Comparison of ENCODE assay signal across 15 cellular contexts in genomic region chr15:66936864-66937245, GRCh38.
DNase-seq lines count a peak whose midpoint lies in the region; ATAC-seq, FAIRE-seq and TF ChIP-seq lines count a peak whose summit lies in the region.
"Had no signal": no experiment of that assay in that cellular context is flagged by ENCODE, and none has a peak within 500 bp of the region (broad histone marks: within the 10 kb centered on the region; RNA-seq: fewer than 3 reads in every experiment).

No MANE protein-coding gene starts in this region.

- H3K79me1 ChIP-seq in neuronal stem cell (ENCODE audit: low read depth, low read length) = no peaks in the 10 kb centered on the region

- no peaks in the 10 kb centered on the region for H3K79me2 ChIP-seq in mammary epithelial cell (ENCODE audit: insufficient read depth, low read length)

- no peak overlapping the region for H2AFZ ChIP-seq in mammary epithelial cell (ENCODE audit: low read depth, low read length)
- H2AFZ ChIP-seq in neuronal stem cell (ENCODE audit: low read length) = no peak overlapping the region

- H3K36me3 ChIP-seq in breast epithelium = no peaks in the 10 kb centered on the region
- no peaks in the 10 kb centered on the region for H3K36me3 ChIP-seq in mammary epithelial cell (ENCODE audit: insufficient read depth, low read length)
- peaks cover 0 to 3% of the 10 kb centered on the region in 2 donors for H3K36me3 ChIP-seq in neuronal stem cell (replicated peaks in 1 of 2; ENCODE audit: control insufficient read depth in 2 of 2, insufficient read depth in 2 of 2, low read length in 2 of 2)
- no peaks in the 10 kb centered on the region for H3K36me3 ChIP-seq in upper lobe of right lung
- H3K36me3 ChIP-seq: transverse colon had no signal

- no peak for FAIRE-seq in GM12891 (lab: Jason Lieb, UNC)
- FAIRE-seq: A549, bronchial epithelial cell had no signal

- dilution Hi-C loops in mammary epithelial cell (cut with HindIII; ENCODE audit: low sequenced_read_pairs) = no loop called here

- no peak overlapping the region for H4K91ac ChIP-seq in neuronal stem cell (ENCODE audit: low read depth, low read length, poor library complexity)

- H2BK120ac ChIP-seq in neuronal stem cell (ENCODE audit: low read depth, low read length) = no peak overlapping the region

- no peak overlapping the region for H3K9ac ChIP-seq in mammary epithelial cell (ENCODE audit: insufficient read depth, low read length)
- H3K9ac ChIP-seq in neuronal stem cell (ENCODE audit: low read depth, low read length, poor library complexity) = no peak overlapping the region

- H3K4me1 ChIP-seq in breast epithelium = peaks cover 0 to 7% of the 10 kb centered on the region in 2 donors
- H3K4me1 ChIP-seq in mammary epithelial cell (ENCODE audit: insufficient read depth, low read length) = peaks cover 13% of the 10 kb centered on the region
- H3K4me1 ChIP-seq in neuronal stem cell (ENCODE audit: control insufficient read depth in 2 of 2, insufficient read depth in 1 of 2, low read depth in 1 of 2, low read length in 2 of 2) = peaks cover 7 to 8% of the 10 kb centered on the region in 2 donors
- H3K4me1 ChIP-seq in upper lobe of right lung = peaks cover 14% of the 10 kb centered on the region

- no peak overlapping the region for H2AK5ac ChIP-seq in neuronal stem cell (ENCODE audit: low read depth, low read length)

- no peak for TF ChIP-seq POLR2A in breast epithelium (IDR thresholded peaks at IDR 0.05)
- no peak for TF ChIP-seq POLR2A in GM18505 (IDR thresholded peaks at IDR 0.05; ENCODE audit: borderline replicate concordance, extremely low read depth, insufficient read depth, insufficient read length)
- no peak for TF ChIP-seq POLR2A in GM12891 (IDR thresholded peaks at IDR 0.05; ENCODE audit: low read depth, low read length)

- WGBS in mammary epithelial cell (ENCODE audit: low coverage, missing lambda C conversion rate) = 78% methylated on average over 7 of the region's 7 CpGs
- WGBS in neuronal stem cell (ENCODE audit: extremely low coverage in 2 of 2, insufficient read length in 2 of 2, insufficient replicate concordance in 1 of 2), 2 donors = no CpG with 5 or more reads among the region's 7 CpGs

- H4K8ac ChIP-seq in neuronal stem cell (ENCODE audit: low read depth, low read length) = no peak overlapping the region

- no peak overlapping the region for H3K23ac ChIP-seq in neuronal stem cell (ENCODE audit: low read depth, low read length, poor library complexity)

- H3K14ac ChIP-seq in neuronal stem cell (ENCODE audit: low read length) = no peak overlapping the region

- H3K4me3 ChIP-seq in breast epithelium (peak overlapping the region; percentile 42 to 65 (median 44)), mammary epithelial cell (replicated peaks in 1 of 3; ENCODE audit: insufficient read depth in 1 of 3, low read depth in 2 of 3, low read length in 3 of 3) (no peak overlapping the region), fibroblast of the aortic adventitia (ENCODE audit: low read depth, low read length) (peak overlapping the region; percentile 62), neuronal stem cell (ENCODE audit: low read length in 2 of 2) (no peak overlapping the region), upper lobe of right lung (peak overlapping the region; percentile 42)
- H3K4me3 ChIP-seq: A549 had no signal

- no TSS peak for BruUV-seq in mammary epithelial cell (replicated peaks; lab: Mats Ljungman, UMichigan)

- H3K18ac ChIP-seq in neuronal stem cell (ENCODE audit: low read length) = peak overlapping the region; percentile 11

- DNase-seq in breast epithelium (ENCODE audit: low spot score in 2 of 2) (no peak), mammary epithelial cell (no peak), fibroblast of the aortic adventitia (ENCODE audit: low read depth) (peak; percentile 66), neuronal stem cell (ENCODE audit: low spot score) (no peak), upper lobe of right lung (no peak), GM12891 (ENCODE audit: insufficient read length, low spot score) (no peak)
- DNase-seq: activated CD4-positive, alpha-beta T cell treated with anti-CD3 and anti-CD28 coated beads, Interleukin-2, amount 50 U/mL, for 48 hours; NCI-H1417; PC-3; T-helper 17 cell; transverse colon had no signal

- H3K27me3 ChIP-seq in breast epithelium (no peaks in the 10 kb centered on the region), mammary epithelial cell (ENCODE audit: insufficient read depth, low read length) (no peaks in the 10 kb centered on the region), neuronal stem cell (ENCODE audit: control insufficient read depth in 3 of 3, insufficient read depth in 3 of 3, low read depth in 1 of 3, low read length in 3 of 3) (peaks cover 0 to 9% (median 2%) of the 10 kb centered on the region in 3 experiments), upper lobe of right lung (no peaks in the 10 kb centered on the region)
- H3K27me3 ChIP-seq: transverse colon had no signal

- intact Hi-C loops in breast epithelium (cut with DNase I; ENCODE audit: low total_unique reads) = no loop called here
- intact Hi-C loops in mammary epithelial cell (cut with micrococcal nuclease) = no loop called here
- intact Hi-C loops in upper lobe of right lung (cut with DNase I) = no loop called here

- H4K20me1 ChIP-seq in mammary epithelial cell (ENCODE audit: insufficient read depth, low read length) = no peaks in the 10 kb centered on the region

- H3K4ac ChIP-seq in neuronal stem cell (ENCODE audit: low read length) = no peak overlapping the region

- no peak overlapping the region for H2BK12ac ChIP-seq in neuronal stem cell (ENCODE audit: low read length)

- ATAC-seq in upper lobe of right lung (no peak), GM18505 (IDR thresholded peaks at IDR 0.05; ENCODE audit: unreplicated experiment) (no peak), GM21786 (IDR thresholded peaks at IDR 0.05; ENCODE audit: unreplicated experiment) (no peak)
- ATAC-seq: A549, PC-3, T-helper 17 cell had no signal

- TF ChIP-seq CTCF in breast epithelium (IDR thresholded peaks at IDR 0.05) (no peak), mammary epithelial cell (conservative IDR thresholded peaks at IDR 0.05 in 1 of 2, IDR thresholded peaks at IDR 0.05 in 1 of 2; ENCODE audit: extremely low read depth in 1 of 2, insufficient read depth in 1 of 2, low read depth in 1 of 2, low read length in 2 of 2) (no peak), fibroblast of the aortic adventitia (IDR thresholded peaks at IDR 0.05; ENCODE audit: insufficient read depth, low read length) (no peak), upper lobe of right lung (IDR thresholded peaks at IDR 0.05) (no peak)

- CTCF ChIA-PET in mammary epithelial cell (lab: Charles Lee; ENCODE audit: low non-redundant PET) = no interaction called here

- H3K4me2 ChIP-seq in mammary epithelial cell (ENCODE audit: insufficient read depth, low read depth, low read length) = no peak overlapping the region
- no peak overlapping the region for H3K4me2 ChIP-seq in neuronal stem cell (ENCODE audit: insufficient read depth, low read length, poor library complexity, severe bottlenecking)
- H3K4me2 ChIP-seq: A549 had no signal

- H3K9me3 ChIP-seq in breast epithelium (no peaks in the 10 kb centered on the region), mammary epithelial cell (replicated peaks; ENCODE audit: insufficient read depth, low read length) (peaks cover 9% of the 10 kb centered on the region), neuronal stem cell (replicated peaks in 1 of 2; ENCODE audit: control insufficient read depth in 2 of 2, insufficient read depth in 1 of 2, low read depth in 1 of 2, low read length in 2 of 2) (peaks cover 2 to 18% of the 10 kb centered on the region in 2 donors), upper lobe of right lung (no peaks in the 10 kb centered on the region)
- H3K9me3 ChIP-seq: transverse colon had no signal

- no peak overlapping the region for H2BK15ac ChIP-seq in neuronal stem cell (ENCODE audit: low read length)

- H3K27ac ChIP-seq in breast epithelium (peak overlapping the region; percentile 50 to 82), mammary epithelial cell (ENCODE audit: insufficient read depth, low read depth, low read length) (no peak overlapping the region), neuronal stem cell (replicated peaks; ENCODE audit: low read length) (no peak overlapping the region), upper lobe of right lung (peak overlapping the region; percentile 51)

- no peak overlapping the region for H2BK5ac ChIP-seq in neuronal stem cell (ENCODE audit: low read length)

- in situ Hi-C loops in mammary epithelial cell (cut with MboI; ENCODE audit: low sequenced_read_pairs in 2 of 2) = loop anchor here (10.0 to 25.0 kb wide), 2 partner anchors 498 to 900 kb away; partner anchors contain the start of genes RNU6-1 (in 2 of the 2) and SKOR1 (in 2 of the 2)

TF ChIP-seq in GM12891, 5 proteins besides CTCF, POLR2A, EP300 and RAD21:
- TF ChIP-seq POLR2AphosphoS5 (IDR thresholded peaks at IDR 0.05; ENCODE audit: low read depth, low read length) (no peak), POU2F2 (IDR thresholded peaks at IDR 0.05; ENCODE audit: low read depth, low read length) (no peak), SPI1 (IDR thresholded peaks at IDR 0.05; ENCODE audit: low read depth, low read length) (no peak), PAX5 (IDR thresholded peaks at IDR 0.05; ENCODE audit: insufficient read depth, low read length, severe bottlenecking) (no peak)

Comparison
In these comparisons a context has a peak if more than half of its experiments do, and no peak if none do; other contexts are left out.
1. H3K27ac ChIP-seq: peak in breast epithelium (2 of 2) and upper lobe of right lung (single experiment); none in mammary epithelial cell (single experiment) and neuronal stem cell (single experiment).
2. H3K4me3 ChIP-seq: peak in breast epithelium (3 of 3), fibroblast of the aortic adventitia (single experiment) and upper lobe of right lung (single experiment); none in mammary epithelial cell (0 of 3) and neuronal stem cell (0 of 2).